In the genomic region with DNA sequence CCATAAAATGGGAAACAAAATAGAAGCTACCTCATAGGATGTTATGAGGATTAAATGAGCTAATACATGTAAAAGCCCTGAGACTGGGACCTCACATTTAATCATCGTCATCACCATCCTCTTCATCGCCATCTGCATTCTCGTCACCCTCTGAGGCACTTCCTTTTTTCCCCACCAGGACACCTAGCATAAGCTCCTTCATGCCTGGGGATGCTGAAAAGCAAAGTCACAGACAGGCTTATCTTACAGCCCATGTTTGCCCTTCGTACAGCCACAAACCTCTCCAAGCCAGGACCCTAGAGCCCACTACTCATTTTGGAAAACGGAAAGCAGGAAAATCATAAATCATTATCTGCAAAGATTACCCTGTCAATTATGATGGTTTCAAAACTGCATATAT, we compare ENCODE assay signal across 18 cellular contexts.
"Had no signal": no experiment of that assay in that cellular context is flagged by ENCODE, and none has a peak within 500 bp of the region (broad histone marks: within the 10 kb centered on the region; RNA-seq: fewer than 3 reads in every experiment).

No MANE protein-coding gene starts in this region.

- H3K27me3 ChIP-seq: hepatocyte had no signal

- H3K36me3 ChIP-seq: left ventricle myocardium inferior, prostate gland had no signal

- H3K36me3 Mint-ChIP-seq: activated naive CD8-positive, alpha-beta T cell treated with anti-CD3 and anti-CD28 coated beads, Interleukin-2, amount 10 ng/mL, durations not matched to agents 7 days and 5 days; memory B cell; natural killer cell treated with Interleukin-12 subunit alpha and Interleukin-12 subunit beta and Interleukin-15 and Interleukin-18, amount 100 ng/mL, for 72 hours had no signal

- H3K4me1 ChIP-seq: left ventricle myocardium inferior, prostate gland had no signal

- H3K27ac Mint-ChIP-seq: activated naive CD8-positive, alpha-beta T cell treated with anti-CD3 and anti-CD28 coated beads, Interleukin-2, amount 10 ng/mL, durations not matched to agents 7 days and 5 days; effector memory CD8-positive, alpha-beta T cell; memory B cell; natural killer cell treated with Interleukin-12 subunit alpha and Interleukin-12 subunit beta and Interleukin-15 and Interleukin-18, amount 100 ng/mL, for 72 hours had no signal

- H3K9me3 ChIP-seq: prostate gland had no signal

- H3K27ac ChIP-seq: hepatocyte, left ventricle myocardium inferior, prostate gland had no signal

- H3K4me3 ChIP-seq: hepatocyte, left ventricle myocardium inferior, prostate gland had no signal

- ATAC-seq: effector memory CD8-positive, alpha-beta T cell; natural killer cell treated with Interleukin-12 subunit alpha and Interleukin-12 subunit beta and Interleukin-15 and Interleukin-18, amount 100 ng/mL, for 72 hours; right cardiac atrium had no signal

- H3K4me1 Mint-ChIP-seq: activated naive CD8-positive, alpha-beta T cell treated with anti-CD3 and anti-CD28 coated beads, Interleukin-2, amount 10 ng/mL, durations not matched to agents 7 days and 5 days; memory B cell had no signal

- H3K27me3 Mint-ChIP-seq: activated naive CD8-positive, alpha-beta T cell treated with anti-CD3 and anti-CD28 coated beads, Interleukin-2, amount 10 ng/mL, durations not matched to agents 7 days and 5 days; effector memory CD8-positive, alpha-beta T cell; memory B cell; natural killer cell treated with Interleukin-12 subunit alpha and Interleukin-12 subunit beta and Interleukin-15 and Interleukin-18, amount 100 ng/mL, for 72 hours had no signal

- DNase-seq: activated CD4-positive, CD25-positive, alpha-beta regulatory T cell treated with anti-CD3 and anti-CD28 coated beads, Interleukin-2, amount 50 U/mL, for 72 hours; activated naive CD4-positive, alpha-beta T cell; activated naive CD8-positive, alpha-beta T cell treated with anti-CD3 and anti-CD28 coated beads, Interleukin-2, amount 10 ng/mL, durations not matched to agents 7 days and 5 days; anterior cingulate cortex; dermis blood vessel endothelial cell; effector memory CD8-positive, alpha-beta T cell; erythroblast; left ventricle myocardium inferior; right cardiac atrium; small intestine; stimulated activated CD4-positive, alpha-beta T cell treated with anti-CD3 and anti-CD28 coated beads, Interleukin-4, amount 100 ng/mL, for 24 hours; stimulated activated naive CD4-positive, alpha-beta T cell; T-helper 9 cell; trophoblast cell had no signal

- H3K4me3 Mint-ChIP-seq: activated naive CD8-positive, alpha-beta T cell treated with anti-CD3 and anti-CD28 coated beads, Interleukin-2, amount 10 ng/mL, durations not matched to agents 7 days and 5 days; effector memory CD8-positive, alpha-beta T cell; memory B cell; natural killer cell treated with Interleukin-12 subunit alpha and Interleukin-12 subunit beta and Interleukin-15 and Interleukin-18, amount 100 ng/mL, for 72 hours had no signal
